In genomic region chr4:89056953-89057398, GRCh38 we compare ENCODE assay signal across 8 cellular contexts. TPM values are rescaled to one million over a fixed set of nuclear protein-coding genes. Genes with fewer than 3 reads are reported as not detected.
DNase-seq lines count a peak whose midpoint lies in the region; ATAC-seq, FAIRE-seq and TF ChIP-seq lines count a peak whose summit lies in the region.

Gene FAM13A, minus strand, starts transcription at chr4:89057185. Its CDS starts 221 bp downstream, at chr4:89056964.

- peaks cover 8 to 15% of the 10 kb centered on the region in 2 donors for H3K9me3 Mint-ChIP-seq in stimulated activated naive B cell treated with anti-CD40 and anti-IgM and Interleukin-4, amounts not matched to agents 10 μg/mL and 1 μg/mL and 100 μg/mL, for 72 hours

- no peak for TF ChIP-seq CTCF in PC-9 (conservative IDR thresholded peaks at IDR 0.05)
- peak in 2 of 56 donors; percentile 7 to 17 for TF ChIP-seq CTCF in dorsolateral prefrontal cortex (IDR thresholded peaks at IDR 0.05 in 54 of 56, conservative IDR thresholded peaks at IDR 0.05 in 2 of 56; ENCODE audit: low read depth in 1 of 56, partially characterized antibody in 56 of 56)

- peaks cover 3 to 15% of the 10 kb centered on the region in 2 donors for H3K27me3 Mint-ChIP-seq in stimulated activated naive B cell treated with anti-CD40 and anti-IgM and Interleukin-4, amounts not matched to agents 10 μg/mL and 1 μg/mL and 100 μg/mL, for 72 hours

- intact Hi-C loops in PC-9 (cut with micrococcal nuclease; ENCODE audit: unreplicated experiment) = no loop called here
- intact Hi-C loops in dorsolateral prefrontal cortex (cut with DNase I) = no loop called here

- POLR2A ChIA-PET in PC-9 (lab: Charles Lee; ENCODE audit: unreplicated experiment) = no interaction called here

- peak within 1 kb of the TSS; percentile 64 to 72 for H3K4me3 Mint-ChIP-seq in stimulated activated naive B cell treated with anti-CD40 and anti-IgM and Interleukin-4, amounts not matched to agents 10 μg/mL and 1 μg/mL and 100 μg/mL, for 72 hours

- H3K9me2 ChIP-seq in PC-9 (ENCODE audit: insufficient read depth) = no peaks in the 10 kb centered on the region

- H3F3A ChIP-seq in PC-9 (ENCODE audit: insufficient read depth, low read depth) = no peaks in the 10 kb centered on the region

- peak within 1 kb of the TSS; percentile 87 for H2AFZ ChIP-seq in PC-9

- peak within 1 kb of the TSS; percentile 15 for H3K27ac Mint-ChIP-seq in stimulated activated naive B cell treated with anti-CD40 and anti-IgM and Interleukin-4, amounts not matched to agents 10 μg/mL and 1 μg/mL and 100 μg/mL, for 72 hours

- H3K9me3 ChIP-seq in HUES6 (ENCODE audit: control insufficient read depth, insufficient read depth, low read depth, low read length) = no peaks in the 10 kb centered on the region; the same call in 1 of the 2 replicates
- no peaks in the 10 kb centered on the region for H3K9me3 ChIP-seq in PC-9 (ENCODE audit: insufficient read depth, low read depth)

- peak within 1 kb of the TSS; percentile 77 for H3K4me3 ChIP-seq in HUES6 (ENCODE audit: low read depth, low read length)
- H3K4me3 ChIP-seq in PC-9 = peak within 1 kb of the TSS; percentile 58
- peak within 1 kb of the TSS; percentile 5 to 67 (median 49) for H3K4me3 ChIP-seq in dorsolateral prefrontal cortex

- H3K27me3 ChIP-seq in HUES6 (ENCODE audit: control insufficient read depth, insufficient read depth, low read length) (no peaks in the 10 kb centered on the region), PC-9 (ENCODE audit: insufficient read depth, low read depth) (no peaks in the 10 kb centered on the region), dorsolateral prefrontal cortex (no peaks in the 10 kb centered on the region)

- no peaks in the 10 kb centered on the region for H4K20me1 ChIP-seq in PC-9 (ENCODE audit: insufficient read depth)

- BruUV-seq in PC-9 (replicated peaks; lab: Mats Ljungman, UMichigan) = no TSS peak

- peak within 1 kb of the TSS; percentile 77 for H3K9ac ChIP-seq in HUES6 (ENCODE audit: low read length)

- CTCF ChIA-PET in PC-9 (lab: Charles Lee) = no interaction called here

- H3K4me1 Mint-ChIP-seq in stimulated activated naive B cell treated with anti-CD40 and anti-IgM and Interleukin-4, amounts not matched to agents 10 μg/mL and 1 μg/mL and 100 μg/mL, for 72 hours = peaks cover 11 to 19% of the 10 kb centered on the region in 2 donors

- H3K27ac ChIP-seq in HUES6 (ENCODE audit: low read depth, low read length) (peak within 1 kb of the TSS; percentile 66; the same call in 1 of the 2 replicates), PC-9 (peak within 1 kb of the TSS; percentile 44), dorsolateral prefrontal cortex (peak within 1 kb of the TSS in 41 of 59 donors; percentile 2 to 78 (median 53))

- H3K4me1 ChIP-seq in HUES6 (ENCODE audit: control insufficient read depth, insufficient read depth, low read length) (peaks cover 15% of the 10 kb centered on the region), PC-9 (replicated peaks; ENCODE audit: insufficient read depth) (peaks cover 15% of the 10 kb centered on the region; the same call in 1 of the 2 replicates)

- no peaks in the 10 kb centered on the region for H3K36me3 ChIP-seq in HUES6 (ENCODE audit: control insufficient read depth, insufficient read depth, low read length)
- H3K36me3 ChIP-seq in PC-9 (ENCODE audit: low read depth) = no peaks in the 10 kb centered on the region

- DNase-seq in PC-9 = peak; percentile 51 to 85
- DNase-seq in dorsolateral prefrontal cortex = peak in 6 of 10 donors; percentile 33 to 84 (median 50)
- peak; percentile 98 for DNase-seq in left kidney (ENCODE audit: low read depth, low spot score)
- no peak for DNase-seq in stimulated activated naive B cell treated with anti-CD40 and anti-IgM and Interleukin-4, amounts not matched to agents 10 μg/mL and 1 μg/mL and 100 μg/mL, for 72 hours
- DNase-seq in activated naive CD4-positive, alpha-beta T cell (lab: John Stamatoyannopoulos, UW) = no peak

- peaks cover 3 to 8% of the 10 kb centered on the region in 2 donors for H3K36me3 Mint-ChIP-seq in stimulated activated naive B cell treated with anti-CD40 and anti-IgM and Interleukin-4, amounts not matched to agents 10 μg/mL and 1 μg/mL and 100 μg/mL, for 72 hours

- peak; percentile 68 for ATAC-seq in GM18511 (IDR thresholded peaks at IDR 0.05; ENCODE audit: unreplicated experiment)
- peak; percentile 46 to 64 for ATAC-seq in stimulated activated naive B cell treated with anti-CD40 and anti-IgM and Interleukin-4, amounts not matched to agents 10 μg/mL and 1 μg/mL and 100 μg/mL, for 72 hours (replicated peaks)

- peaks cover 5% of the 10 kb centered on the region for H3K79me2 ChIP-seq in PC-9 (ENCODE audit: low read depth)

- FAIRE-seq in A204.1 (lab: Jason Lieb, UNC) = peak; percentile 80

- peak within 1 kb of the TSS; percentile 70 for H3K4me2 ChIP-seq in PC-9

RNA-seq across cellular contexts. Expression of gene FAM13A, which starts in this region (rescaled TPM):
- total RNA-seq in PC-9 (2021) = 19.3 and 26.7 TPM in 2 replicates
- total RNA-seq in dorsolateral prefrontal cortex = 100 to 1,000 TPM in 37 of 120 experiments, 10 to 100 TPM in 83; 31.6 to 142 (median 89.9) TPM

Comparison
In these comparisons a context has a peak if more than half of its experiments do, and no peak if none do; other contexts are left out.
1. DNase-seq: peak in PC-9 (2 of 2), dorsolateral prefrontal cortex (6 of 10) and left kidney (single experiment); none in stimulated activated naive B cell treated with anti-CD40 and anti-IgM and Interleukin-4, amounts not matched to agents 10 μg/mL and 1 μg/mL and 100 μg/mL, for 72 hours (single experiment) and activated naive CD4-positive, alpha-beta T cell (0 of 4).
2. Peak in every context shown above with its lines, with median percentiles within 50 percentile points of each other: H3K27ac ChIP-seq and H3K4me3 ChIP-seq.